In the genomic region with DNA sequence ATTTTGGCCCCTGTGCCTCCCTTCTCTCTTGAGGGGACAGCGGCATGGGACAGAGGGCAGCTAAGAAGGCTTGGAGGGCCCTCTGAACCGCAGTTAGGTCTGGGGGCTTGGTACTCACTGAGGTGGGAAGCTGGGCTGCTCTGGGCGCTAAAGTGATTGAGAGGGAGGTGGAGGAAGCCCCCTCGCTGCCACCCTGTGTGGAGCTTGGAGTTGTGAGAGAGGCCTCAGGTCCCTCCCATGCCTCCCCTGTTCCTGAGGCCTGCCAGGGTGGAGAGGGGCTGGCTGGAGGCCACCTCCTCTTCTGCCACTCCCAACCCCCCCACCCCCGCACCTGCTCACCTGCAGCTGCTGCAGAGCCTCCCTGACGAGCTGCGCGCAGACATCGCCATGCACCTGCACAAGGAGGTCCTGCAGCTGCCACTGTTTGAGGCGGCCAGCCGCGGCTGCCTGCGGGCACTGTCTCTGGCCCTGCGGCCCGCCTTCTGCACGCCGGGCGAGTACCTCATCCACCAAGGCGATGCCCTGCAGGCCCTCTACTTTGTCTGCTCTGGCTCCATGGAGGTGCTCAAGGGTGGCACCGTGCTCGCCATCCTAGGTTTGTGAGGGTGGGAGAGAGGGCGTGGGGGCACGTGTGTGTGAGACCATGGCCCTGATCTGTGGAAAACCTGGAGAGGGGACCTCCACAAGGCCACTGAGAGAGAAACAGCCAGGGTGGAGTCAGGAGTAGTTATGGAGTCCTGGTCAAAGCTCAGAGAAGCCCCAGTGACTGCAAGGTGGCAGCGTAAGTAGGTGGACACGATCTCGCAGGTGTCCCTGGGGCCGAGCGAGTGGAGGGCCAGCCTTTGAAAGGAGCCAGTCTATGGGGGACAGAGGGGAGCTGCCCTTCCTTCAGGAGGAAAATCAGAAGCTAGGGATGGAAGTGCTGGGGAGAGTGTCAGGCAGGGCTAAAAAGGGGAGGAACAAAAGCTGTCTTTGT, we compare ENCODE assay signal across 10 cellular contexts. TPM values are rescaled to one million over a fixed set of nuclear protein-coding genes. Genes with fewer than 3 reads are reported as not detected.
DNase-seq lines count a peak whose midpoint lies in the region; ATAC-seq and TF ChIP-seq lines count a peak whose summit lies in the region.
"Had no signal": no experiment of that assay in that cellular context is flagged by ENCODE, and none has a peak within 500 bp of the region (broad histone marks: within the 10 kb centered on the region; RNA-seq: fewer than 3 reads in every experiment).

No MANE protein-coding gene starts in this region.

- H3K4me1 Mint-ChIP-seq in glutamatergic neuron (ENCODE audit: low read depth, unreplicated experiment): peaks cover 15% of the 10 kb centered on the region

- BruUV-seq in A673 (replicated peaks; lab: Mats Ljungman, UMichigan): no TSS peak

- peaks cover 18% of the 10 kb centered on the region for H3K9me3 Mint-ChIP-seq in glutamatergic neuron (ENCODE audit: unreplicated experiment)

- peaks cover 19% of the 10 kb centered on the region for H3K27me3 Mint-ChIP-seq in glutamatergic neuron (ENCODE audit: unreplicated experiment)

- H3K27me3 ChIP-seq in A673 (replicated peaks; ENCODE audit: insufficient read depth, low read depth, low read length, poor library complexity): no peaks in the 10 kb centered on the region

- ATAC-seq in activated CD4-positive, CD25-positive, alpha-beta regulatory T cell treated with anti-CD3 and anti-CD28 coated beads, Interleukin-2, amount 50 U/mL, for 24 hours: no peak

- intact Hi-C loops in A673 (cut with micrococcal nuclease; ENCODE audit: unreplicated experiment): no loop called here

- POLR2A ChIA-PET in A673 (lab: Charles Lee; ENCODE audit: low non-redundant PET): interaction anchor here (0.5 to 0.6 kb wide), 3 partner anchors 18 to 280 kb away, joined by 3 to 7 read pairs (median 3); no protein-coding TSS in a partner anchor
- POLR2A ChIA-PET in GM10248 (lab: Yijun Ruan, JAX): interaction anchor here (0.6 kb wide), 1 partner anchor 74 kb away, joined by 6 read pairs; no protein-coding TSS in a partner anchor

- no peak for DNase-seq in A673 (ENCODE audit: low spot score)
- DNase-seq in GM13976 (ENCODE audit: low spot score): peak; percentile 28
- peak; percentile 92 for DNase-seq in NCI-H510A (lab: John Stamatoyannopoulos, UW)
- no peak for DNase-seq in glutamatergic neuron
- DNase-seq in GM10248 (ENCODE audit: extremely low spot score): no peak
- no peak for DNase-seq in EL
- no peak for DNase-seq in pons (ENCODE audit: low spot score)

- no peaks in the 10 kb centered on the region for H3K36me3 Mint-ChIP-seq in glutamatergic neuron (ENCODE audit: unreplicated experiment)

- no peaks in the 10 kb centered on the region for H3K4me1 ChIP-seq in A673 (ENCODE audit: insufficient read depth, low read length, poor library complexity, severe bottlenecking)

- in situ Hi-C loops in GM13976 (cut with MboI; ENCODE audit: low sequenced_read_pairs, unreplicated experiment): no loop called here

- H3K27ac ChIP-seq in A673 (ENCODE audit: low read depth, low read length, poor library complexity, severe bottlenecking): no peak overlapping the region
- H3K27ac ChIP-seq: SJSA1 had no signal

- TF ChIP-seq CTCF in A673 (conservative IDR thresholded peaks at IDR 0.05; ENCODE audit: low read depth, low read length): no peak
- no peak for TF ChIP-seq CTCF in GM13976 (IDR thresholded peaks at IDR 0.05; ENCODE audit: borderline replicate concordance, control extremely low read depth, extremely low read depth, insufficient read depth, missing control alignments)
- no peak for TF ChIP-seq CTCF in glutamatergic neuron (IDR thresholded peaks at IDR 0.05; ENCODE audit: partially characterized antibody, unreplicated experiment)
- TF ChIP-seq CTCF in GM10248 (IDR thresholded peaks at IDR 0.05; ENCODE audit: control extremely low read depth, extremely low read depth, low read depth, missing control alignments): no peak

- no peaks in the 10 kb centered on the region for H3K9me3 ChIP-seq in A673 (ENCODE audit: low read depth, low read length, poor library complexity, severe bottlenecking)
- H3K9me3 ChIP-seq: SJSA1 had no signal

- H3K27ac Mint-ChIP-seq in glutamatergic neuron (ENCODE audit: unreplicated experiment): peak overlapping the region; percentile 52

- CTCF ChIA-PET in A673 (lab: Charles Lee): interaction anchor here (0.6 to 0.8 kb wide), 2 partner anchors 191 to 202 kb away, joined by 3 read pairs; no protein-coding TSS in a partner anchor
- CTCF ChIA-PET in GM10248 (lab: Yijun Ruan, JAX): interaction anchor here (1.6 to 5.3 kb wide), 5 partner anchors 10 to 261 kb away, joined by 4 to 43 read pairs (median 10); no protein-coding TSS in a partner anchor

- no peak overlapping the region for H3K4me3 Mint-ChIP-seq in glutamatergic neuron (ENCODE audit: unreplicated experiment)

- H3K4me3 ChIP-seq in A673 (ENCODE audit: low read depth, low read length, poor library complexity, severe bottlenecking): peak overlapping the region; percentile 40
- H3K4me3 ChIP-seq: SJSA1 had no signal

- no peaks in the 10 kb centered on the region for H3K36me3 ChIP-seq in A673 (ENCODE audit: insufficient read depth, low read length, poor library complexity, severe bottlenecking)
- H3K36me3 ChIP-seq: SJSA1 had no signal

RNA-seq across cellular contexts. Expression of a gene that starts 11.2 kb away (rescaled TPM):
- total RNA-seq in A673 (2021): 4.0 and 4.5 TPM in 2 replicates
- 5.9 TPM for total RNA-seq in glutamatergic neuron (ENCODE audit: unreplicated experiment)

RNA-seq across cellular contexts. Expression of a gene that starts 17.9 kb away (rescaled TPM):
- total RNA-seq in A673 (2021): 79.6 and 84.3 TPM in 2 replicates
- total RNA-seq in glutamatergic neuron (ENCODE audit: unreplicated experiment): 103 TPM

RNA-seq across cellular contexts. Expression of a gene that starts 55.4 kb away (rescaled TPM):
- total RNA-seq in A673 (2021) (0.19 and 0.20 TPM in 2 replicates), glutamatergic neuron (ENCODE audit: unreplicated experiment) (not detected)
- total RNA-seq: epithelial cell of proximal tubule had no signal

Comparison
In these comparisons a context has a peak if more than half of its experiments do, and no peak if none do; other contexts are left out.
1. DNase-seq: peak in GM13976 (single experiment) and NCI-H510A (single experiment); none in A673 (single experiment), glutamatergic neuron (single experiment), GM10248 (single experiment), EL (single experiment) and pons (single experiment).